1 cellular context compared by ENCODE assay signal in the genomic region with DNA sequence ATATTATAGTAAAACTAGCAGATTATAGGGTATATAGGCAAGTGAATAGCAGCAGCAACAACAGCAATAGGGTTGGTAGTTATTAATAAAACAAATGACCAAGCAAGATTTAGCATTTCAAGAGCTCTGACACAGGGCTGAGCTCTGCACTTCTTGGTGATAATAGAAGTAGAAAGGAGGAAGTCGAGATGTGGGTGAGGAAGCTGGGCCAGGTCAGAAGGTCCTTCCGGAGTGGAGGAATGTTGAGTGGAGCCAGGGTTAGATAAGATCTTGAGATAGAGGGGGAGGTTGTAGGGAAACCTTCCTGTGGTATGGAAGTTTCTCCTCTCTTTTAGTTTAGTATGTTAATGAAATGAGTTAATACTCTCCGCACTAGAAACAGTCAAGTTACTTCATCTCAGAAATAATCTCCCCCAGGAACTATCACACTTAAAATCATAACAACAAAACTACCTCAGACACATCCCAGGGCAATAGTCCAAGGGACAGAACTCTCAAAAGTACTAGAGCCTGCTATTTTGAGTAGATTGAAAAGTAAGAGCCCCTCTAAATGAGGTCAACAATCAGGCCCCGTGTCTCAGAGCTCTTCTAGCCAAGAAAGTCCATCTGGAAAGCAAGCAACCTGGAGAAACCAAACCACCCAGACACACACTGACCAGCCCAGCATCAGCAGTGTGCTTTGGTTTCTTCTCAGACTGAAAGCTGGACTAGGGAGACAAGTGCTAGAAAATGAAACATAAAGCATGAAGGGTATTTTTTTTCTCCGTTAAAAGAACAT.
TF ChIP-seq lines count a peak whose summit lies in the region.

No MANE protein-coding gene starts in this region.

TF ChIP-seq in K562, 482 proteins besides CTCF, POLR2A, EP300 and RAD21 (continued from another document and continues in another):
- TF ChIP-seq, protein P1, sequence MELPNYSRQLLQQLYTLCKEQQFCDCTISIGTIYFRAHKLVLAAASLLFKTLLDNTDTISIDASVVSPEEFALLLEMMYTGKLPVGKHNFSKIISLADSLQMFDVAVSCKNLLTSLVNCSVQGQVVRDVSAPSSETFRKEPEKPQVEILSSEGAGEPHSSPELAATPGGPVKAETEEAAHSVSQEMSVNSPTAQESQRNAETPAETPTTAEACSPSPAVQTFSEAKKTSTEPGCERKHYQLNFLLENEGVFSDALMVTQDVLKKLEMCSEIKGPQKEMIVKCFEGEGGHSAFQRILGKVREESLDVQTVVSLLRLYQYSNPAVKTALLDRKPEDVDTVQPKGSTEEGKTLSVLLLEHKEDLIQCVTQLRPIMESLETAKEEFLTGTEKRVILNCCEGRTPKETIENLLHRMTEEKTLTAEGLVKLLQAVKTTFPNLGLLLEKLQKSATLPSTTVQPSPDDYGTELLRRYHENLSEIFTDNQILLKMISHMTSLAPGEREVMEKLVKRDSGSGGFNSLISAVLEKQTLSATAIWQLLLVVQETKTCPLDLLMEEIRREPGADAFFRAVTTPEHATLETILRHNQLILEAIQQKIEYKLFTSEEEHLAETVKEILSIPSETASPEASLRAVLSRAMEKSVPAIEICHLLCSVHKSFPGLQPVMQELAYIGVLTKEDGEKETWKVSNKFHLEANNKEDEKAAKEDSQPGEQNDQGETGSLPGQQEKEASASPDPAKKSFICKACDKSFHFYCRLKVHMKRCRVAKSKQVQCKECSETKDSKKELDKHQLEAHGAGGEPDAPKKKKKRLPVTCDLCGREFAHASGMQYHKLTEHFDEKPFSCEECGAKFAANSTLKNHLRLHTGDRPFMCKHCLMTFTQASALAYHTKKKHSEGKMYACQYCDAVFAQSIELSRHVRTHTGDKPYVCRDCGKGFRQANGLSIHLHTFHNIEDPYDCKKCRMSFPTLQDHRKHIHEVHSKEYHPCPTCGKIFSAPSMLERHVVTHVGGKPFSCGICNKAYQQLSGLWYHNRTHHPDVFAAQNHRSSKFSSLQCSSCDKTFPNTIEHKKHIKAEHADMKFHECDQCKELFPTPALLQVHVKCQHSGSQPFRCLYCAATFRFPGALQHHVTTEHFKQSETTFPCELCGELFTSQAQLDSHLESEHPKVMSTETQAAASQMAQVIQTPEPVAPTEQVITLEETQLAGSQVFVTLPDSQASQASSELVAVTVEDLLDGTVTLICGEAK (IDR thresholded peaks at IDR 0.05): no peak
- TF ChIP-seq, protein P1 (CRISPR knock-in tag; IDR thresholded peaks at IDR 0.05): no peak
- TF ChIP-seq, protein P2, sequence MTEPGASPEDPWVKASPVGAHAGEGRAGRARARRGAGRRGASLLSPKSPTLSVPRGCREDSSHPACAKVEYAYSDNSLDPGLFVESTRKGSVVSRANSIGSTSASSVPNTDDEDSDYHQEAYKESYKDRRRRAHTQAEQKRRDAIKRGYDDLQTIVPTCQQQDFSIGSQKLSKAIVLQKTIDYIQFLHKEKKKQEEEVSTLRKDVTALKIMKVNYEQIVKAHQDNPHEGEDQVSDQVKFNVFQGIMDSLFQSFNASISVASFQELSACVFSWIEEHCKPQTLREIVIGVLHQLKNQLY (CRISPR knock-in tag; conservative IDR thresholded peaks at IDR 0.05): no peak
- TF ChIP-seq ZNF232 (CRISPR knock-in tag; IDR thresholded peaks at IDR 0.05): no peak
- no peak for TF ChIP-seq ZNF785 (CRISPR knock-in tag; IDR thresholded peaks at IDR 0.05)
- TF ChIP-seq PHB (CRISPR knock-in tag; IDR thresholded peaks at IDR 0.05): no peak
- no peak for TF ChIP-seq CAMTA2 (CRISPR knock-in tag; conservative IDR thresholded peaks at IDR 0.05)
- 0 out of 2 replicates have a peak, but pooled peaks have one; percentile 14 for TF ChIP-seq DPF2 (IDR thresholded peaks at IDR 0.05)
- TF ChIP-seq ZNF274 (IDR thresholded peaks at IDR 0.05; ENCODE audit: borderline replicate concordance, low read depth, low read length): no peak
- TF ChIP-seq RNF2 (IDR thresholded peaks at IDR 0.05): peak; percentile 78; the same call in 1 of the 2 replicates
- TF ChIP-seq SOX6 (IDR thresholded peaks at IDR 0.05): peak; percentile 74; the same call in 1 of the 2 replicates
- TF ChIP-seq, protein P3, sequence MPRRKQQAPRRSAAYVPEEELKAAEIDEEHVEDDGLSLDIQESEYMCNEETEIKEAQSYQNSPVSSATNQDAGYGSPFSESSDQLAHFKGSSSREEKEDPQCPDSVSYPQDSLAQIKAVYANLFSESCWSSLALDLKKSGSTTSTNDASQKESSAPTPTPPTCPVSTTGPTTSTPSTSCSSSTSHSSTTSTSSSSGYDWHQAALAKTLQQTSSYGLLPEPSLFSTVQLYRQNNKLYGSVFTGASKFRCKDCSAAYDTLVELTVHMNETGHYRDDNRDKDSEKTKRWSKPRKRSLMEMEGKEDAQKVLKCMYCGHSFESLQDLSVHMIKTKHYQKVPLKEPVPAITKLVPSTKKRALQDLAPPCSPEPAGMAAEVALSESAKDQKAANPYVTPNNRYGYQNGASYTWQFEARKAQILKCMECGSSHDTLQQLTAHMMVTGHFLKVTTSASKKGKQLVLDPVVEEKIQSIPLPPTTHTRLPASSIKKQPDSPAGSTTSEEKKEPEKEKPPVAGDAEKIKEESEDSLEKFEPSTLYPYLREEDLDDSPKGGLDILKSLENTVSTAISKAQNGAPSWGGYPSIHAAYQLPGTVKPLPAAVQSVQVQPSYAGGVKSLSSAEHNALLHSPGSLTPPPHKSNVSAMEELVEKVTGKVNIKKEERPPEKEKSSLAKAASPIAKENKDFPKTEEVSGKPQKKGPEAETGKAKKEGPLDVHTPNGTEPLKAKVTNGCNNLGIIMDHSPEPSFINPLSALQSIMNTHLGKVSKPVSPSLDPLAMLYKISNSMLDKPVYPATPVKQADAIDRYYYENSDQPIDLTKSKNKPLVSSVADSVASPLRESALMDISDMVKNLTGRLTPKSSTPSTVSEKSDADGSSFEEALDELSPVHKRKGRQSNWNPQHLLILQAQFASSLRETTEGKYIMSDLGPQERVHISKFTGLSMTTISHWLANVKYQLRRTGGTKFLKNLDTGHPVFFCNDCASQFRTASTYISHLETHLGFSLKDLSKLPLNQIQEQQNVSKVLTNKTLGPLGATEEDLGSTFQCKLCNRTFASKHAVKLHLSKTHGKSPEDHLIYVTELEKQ (CRISPR knock-in tag; IDR thresholded peaks at IDR 0.05): no peak
- TF ChIP-seq, protein P4, sequence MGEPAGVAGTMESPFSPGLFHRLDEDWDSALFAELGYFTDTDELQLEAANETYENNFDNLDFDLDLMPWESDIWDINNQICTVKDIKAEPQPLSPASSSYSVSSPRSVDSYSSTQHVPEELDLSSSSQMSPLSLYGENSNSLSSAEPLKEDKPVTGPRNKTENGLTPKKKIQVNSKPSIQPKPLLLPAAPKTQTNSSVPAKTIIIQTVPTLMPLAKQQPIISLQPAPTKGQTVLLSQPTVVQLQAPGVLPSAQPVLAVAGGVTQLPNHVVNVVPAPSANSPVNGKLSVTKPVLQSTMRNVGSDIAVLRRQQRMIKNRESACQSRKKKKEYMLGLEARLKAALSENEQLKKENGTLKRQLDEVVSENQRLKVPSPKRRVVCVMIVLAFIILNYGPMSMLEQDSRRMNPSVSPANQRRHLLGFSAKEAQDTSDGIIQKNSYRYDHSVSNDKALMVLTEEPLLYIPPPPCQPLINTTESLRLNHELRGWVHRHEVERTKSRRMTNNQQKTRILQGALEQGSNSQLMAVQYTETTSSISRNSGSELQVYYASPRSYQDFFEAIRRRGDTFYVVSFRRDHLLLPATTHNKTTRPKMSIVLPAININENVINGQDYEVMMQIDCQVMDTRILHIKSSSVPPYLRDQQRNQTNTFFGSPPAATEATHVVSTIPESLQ (CRISPR knock-in tag; IDR thresholded peaks at IDR 0.05): no peak
- no peak for TF ChIP-seq RBFOX2 (IDR thresholded peaks at IDR 0.05; ENCODE audit: low read depth, low read length)
- TF ChIP-seq, protein P5, sequence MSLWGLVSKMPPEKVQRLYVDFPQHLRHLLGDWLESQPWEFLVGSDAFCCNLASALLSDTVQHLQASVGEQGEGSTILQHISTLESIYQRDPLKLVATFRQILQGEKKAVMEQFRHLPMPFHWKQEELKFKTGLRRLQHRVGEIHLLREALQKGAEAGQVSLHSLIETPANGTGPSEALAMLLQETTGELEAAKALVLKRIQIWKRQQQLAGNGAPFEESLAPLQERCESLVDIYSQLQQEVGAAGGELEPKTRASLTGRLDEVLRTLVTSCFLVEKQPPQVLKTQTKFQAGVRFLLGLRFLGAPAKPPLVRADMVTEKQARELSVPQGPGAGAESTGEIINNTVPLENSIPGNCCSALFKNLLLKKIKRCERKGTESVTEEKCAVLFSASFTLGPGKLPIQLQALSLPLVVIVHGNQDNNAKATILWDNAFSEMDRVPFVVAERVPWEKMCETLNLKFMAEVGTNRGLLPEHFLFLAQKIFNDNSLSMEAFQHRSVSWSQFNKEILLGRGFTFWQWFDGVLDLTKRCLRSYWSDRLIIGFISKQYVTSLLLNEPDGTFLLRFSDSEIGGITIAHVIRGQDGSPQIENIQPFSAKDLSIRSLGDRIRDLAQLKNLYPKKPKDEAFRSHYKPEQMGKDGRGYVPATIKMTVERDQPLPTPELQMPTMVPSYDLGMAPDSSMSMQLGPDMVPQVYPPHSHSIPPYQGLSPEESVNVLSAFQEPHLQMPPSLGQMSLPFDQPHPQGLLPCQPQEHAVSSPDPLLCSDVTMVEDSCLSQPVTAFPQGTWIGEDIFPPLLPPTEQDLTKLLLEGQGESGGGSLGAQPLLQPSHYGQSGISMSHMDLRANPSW (CRISPR knock-in tag; IDR thresholded peaks at IDR 0.05): no peak
- no peak for TF ChIP-seq KLF13 (tag; IDR thresholded peaks at IDR 0.05; ENCODE audit: borderline replicate concordance, low read depth)
- no peak for TF ChIP-seq MCM2 (IDR thresholded peaks at IDR 0.05; ENCODE audit: low read depth)
- no peak for TF ChIP-seq DDX20 (tag; IDR thresholded peaks at IDR 0.05; ENCODE audit: low read depth)
- no peak for TF ChIP-seq ESRRB (CRISPR knock-in tag; IDR thresholded peaks at IDR 0.05; ENCODE audit: borderline replicate concordance)
- TF ChIP-seq ZNF23 (CRISPR knock-in tag; IDR thresholded peaks at IDR 0.05): no peak
- TF ChIP-seq, protein P6, sequence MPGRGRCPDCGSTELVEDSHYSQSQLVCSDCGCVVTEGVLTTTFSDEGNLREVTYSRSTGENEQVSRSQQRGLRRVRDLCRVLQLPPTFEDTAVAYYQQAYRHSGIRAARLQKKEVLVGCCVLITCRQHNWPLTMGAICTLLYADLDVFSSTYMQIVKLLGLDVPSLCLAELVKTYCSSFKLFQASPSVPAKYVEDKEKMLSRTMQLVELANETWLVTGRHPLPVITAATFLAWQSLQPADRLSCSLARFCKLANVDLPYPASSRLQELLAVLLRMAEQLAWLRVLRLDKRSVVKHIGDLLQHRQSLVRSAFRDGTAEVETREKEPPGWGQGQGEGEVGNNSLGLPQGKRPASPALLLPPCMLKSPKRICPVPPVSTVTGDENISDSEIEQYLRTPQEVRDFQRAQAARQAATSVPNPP (IDR thresholded peaks at IDR 0.05; ENCODE audit: borderline replicate concordance, insufficient read depth, insufficient read length): no peak
- TF ChIP-seq KDM2B (CRISPR knock-in tag; IDR thresholded peaks at IDR 0.05): no peak
- no peak for TF ChIP-seq PTTG1 (tag; IDR thresholded peaks at IDR 0.05; ENCODE audit: low read depth)
- TF ChIP-seq FOS (IDR thresholded peaks at IDR 0.05; ENCODE audit: extremely low read depth, insufficient read length): no peak
- TF ChIP-seq, protein P7, sequence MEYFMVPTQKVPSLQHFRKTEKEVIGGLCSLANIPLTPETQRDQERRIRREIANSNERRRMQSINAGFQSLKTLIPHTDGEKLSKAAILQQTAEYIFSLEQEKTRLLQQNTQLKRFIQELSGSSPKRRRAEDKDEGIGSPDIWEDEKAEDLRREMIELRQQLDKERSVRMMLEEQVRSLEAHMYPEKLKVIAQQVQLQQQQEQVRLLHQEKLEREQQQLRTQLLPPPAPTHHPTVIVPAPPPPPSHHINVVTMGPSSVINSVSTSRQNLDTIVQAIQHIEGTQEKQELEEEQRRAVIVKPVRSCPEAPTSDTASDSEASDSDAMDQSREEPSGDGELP (CRISPR knock-in tag; IDR thresholded peaks at IDR 0.05; ENCODE audit: borderline replicate concordance): no peak
- TF ChIP-seq SLC30A9 (CRISPR knock-in tag; IDR thresholded peaks at IDR 0.05): no peak
- TF ChIP-seq ZEB2 (IDR thresholded peaks at IDR 0.05): peak; percentile 27; the same call in 1 of the 2 replicates
- TF ChIP-seq FOXJ3 (CRISPR knock-in tag; IDR thresholded peaks at IDR 0.05): no peak
- no peak for TF ChIP-seq ELF2 (CRISPR knock-in tag; IDR thresholded peaks at IDR 0.05)
- TF ChIP-seq, protein P8, sequence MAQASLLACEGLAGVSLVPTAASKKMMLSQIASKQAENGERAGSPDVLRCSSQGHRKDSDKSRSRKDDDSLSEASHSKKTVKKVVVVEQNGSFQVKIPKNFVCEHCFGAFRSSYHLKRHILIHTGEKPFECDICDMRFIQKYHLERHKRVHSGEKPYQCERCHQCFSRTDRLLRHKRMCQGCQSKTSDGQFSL (CRISPR knock-in tag; IDR thresholded peaks at IDR 0.05): no peak
- TF ChIP-seq, protein P8 (tag; IDR thresholded peaks at IDR 0.05): no peak
- TF ChIP-seq ZKSCAN1 (IDR thresholded peaks at IDR 0.05; ENCODE audit: low read depth, low read length): no peak
- no peak for TF ChIP-seq RBBP5 (IDR thresholded peaks at IDR 0.05; ENCODE audit: borderline replicate concordance, insufficient read depth, low read length, poor library complexity, severe bottlenecking)
- TF ChIP-seq ZNF699 (CRISPR knock-in tag; IDR thresholded peaks at IDR 0.05; ENCODE audit: insufficient replicate concordance): no peak
